9 cellular contexts compared by ENCODE assay signal in genomic region chr1:167974698-167975097, GRCh38.
"Had no signal": no experiment of that assay in that cellular context is flagged by ENCODE, and none has a peak within 500 bp of the region (broad histone marks: within the 10 kb centered on the region; RNA-seq: fewer than 3 reads in every experiment).

No MANE protein-coding gene starts in this region.

- DNase-seq: GM23248, GOT3, H7, HFFc6, Karpas-422, KBM-7 had no signal

- H3K4me1 ChIP-seq: HAP-1 had no signal

- H3K27ac ChIP-seq: GM23248, KMS-11 had no signal

- H3K9ac ChIP-seq: GM23248, KMS-11 had no signal

- H3K4me3 ChIP-seq: GM23248, HAP-1 had no signal

- H3K9me3 ChIP-seq: HAP-1 had no signal

- ATAC-seq: HCT116 had no signal
